Comparison of ENCODE assay signal across 18 cellular contexts in genomic region chr15:68017221-68017620, GRCh38. TPM values are rescaled to one million over a fixed set of nuclear protein-coding genes. Genes with fewer than 3 reads are reported as not detected.
DNase-seq lines count a peak whose midpoint lies in the region; TF ChIP-seq lines count a peak whose summit lies in the region.
"Had no signal": no experiment of that assay in that cellular context is flagged by ENCODE, and none has a peak within 500 bp of the region (broad histone marks: within the 10 kb centered on the region; RNA-seq: fewer than 3 reads in every experiment).

No MANE protein-coding gene starts in this region.

- peak overlapping the region; percentile 55 for H3K4me3 Mint-ChIP-seq in Caco-2 (ENCODE audit: unreplicated experiment)
- H3K4me3 Mint-ChIP-seq in progenitor cell of endocrine pancreas (ENCODE audit: low read depth): no peak overlapping the region
- H3K4me3 Mint-ChIP-seq: CD8-positive, alpha-beta memory T cell had no signal

- H3K9me3 ChIP-seq in Caco-2: peaks cover 5% of the 10 kb centered on the region; the same call in 1 of the 2 replicates
- H3K9me3 ChIP-seq in right atrium auricular region: no peaks in the 10 kb centered on the region
- H3K9me3 ChIP-seq: MG63, Peyer's patch had no signal

- H3K9me3 Mint-ChIP-seq in Caco-2 (ENCODE audit: unreplicated experiment) (peaks cover 38% of the 10 kb centered on the region), progenitor cell of endocrine pancreas (ENCODE audit: low read depth) (peaks cover 6% of the 10 kb centered on the region)

- H3K27me3 ChIP-seq in Caco-2 (replicated peaks; ENCODE audit: control insufficient read depth, insufficient read depth, low read length) (no peaks in the 10 kb centered on the region), right atrium auricular region (no peaks in the 10 kb centered on the region)
- H3K27me3 ChIP-seq: BLaER1 treated with 17β-estradiol and CSF1 and Interleukin-3, amounts not matched to agents 10 nM and 100 nM; MG63; Peyer's patch had no signal

- TF ChIP-seq CTCF in Caco-2 (IDR thresholded peaks at IDR 0.05; ENCODE audit: insufficient read depth in 1 of 2, low read depth in 1 of 2, low read length in 1 of 2, severe bottlenecking in 1 of 2, unreplicated experiment in 1 of 2) (no peak), progenitor cell of endocrine pancreas (IDR thresholded peaks at IDR 0.05; ENCODE audit: unreplicated experiment) (no peak), right atrium auricular region (IDR thresholded peaks at IDR 0.05) (no peak)

- BruUV-seq in Caco-2 (replicated peaks; lab: Mats Ljungman, UMichigan): no TSS peak

- DNase-seq in Caco-2 (peak; percentile 67 to 85), NCI-H226 (peak; percentile 76), islet precursor cell (peak; percentile 94), progenitor cell of endocrine pancreas (ENCODE audit: low spot score, unreplicated experiment) (no peak), EL (no peak), right atrium auricular region (ENCODE audit: low spot score) (no peak), cerebellum (ENCODE audit: low spot score) (no peak)
- no peak for DNase-seq in activated CD4-positive, CD25-positive, alpha-beta regulatory T cell treated with anti-CD3 and anti-CD28 coated beads, Interleukin-2, amount 50 U/mL, for 72 hours
- DNase-seq: CD8-positive, alpha-beta memory T cell; DMS 273 treated with DMSO at 0.1 percent for 48 hours; KG1; MG63; NCI-H1092 treated with DMSO at 0.1 percent for 48 hours; NCI-H2081 treated with DMSO at 0.1 percent for 48 hours; NCI-H524 treated with DMSO at 0.1 percent for 48 hours; Peyer's patch; Right ventricle myocardium superior had no signal

- H3K27ac Mint-ChIP-seq in Caco-2 (ENCODE audit: unreplicated experiment) (peak overlapping the region; percentile 99), progenitor cell of endocrine pancreas (peak overlapping the region; percentile 90)

- CTCF ChIA-PET in Caco-2 (lab: Charles Lee): no interaction called here

- H3K36me3 ChIP-seq in Caco-2 (ENCODE audit: control insufficient read depth, insufficient read depth, low read length): no peaks in the 10 kb centered on the region
- H3K36me3 ChIP-seq in right atrium auricular region: no peaks in the 10 kb centered on the region
- H3K36me3 ChIP-seq: BLaER1 treated with 17β-estradiol and CSF1 and Interleukin-3, amounts not matched to agents 10 nM and 100 nM; MG63; Peyer's patch had no signal

- POLR2A ChIA-PET in Caco-2 (lab: Charles Lee): no interaction called here

- H3K27ac ChIP-seq in right atrium auricular region: no peak overlapping the region
- H3K27ac ChIP-seq: BLaER1 treated with 17β-estradiol and CSF1 and Interleukin-3, amounts not matched to agents 10 nM and 100 nM; Peyer's patch had no signal

- peaks cover 11% of the 10 kb centered on the region for H3K36me3 Mint-ChIP-seq in Caco-2 (ENCODE audit: insufficient read depth, unreplicated experiment)
- H3K36me3 Mint-ChIP-seq in progenitor cell of endocrine pancreas (ENCODE audit: insufficient read depth): no peaks in the 10 kb centered on the region
- H3K36me3 Mint-ChIP-seq: CD8-positive, alpha-beta memory T cell had no signal

- no peaks in the 10 kb centered on the region for H3K27me3 Mint-ChIP-seq in Caco-2 (ENCODE audit: insufficient read depth, unreplicated experiment)
- H3K27me3 Mint-ChIP-seq in progenitor cell of endocrine pancreas: no peaks in the 10 kb centered on the region

- H3K4me3 ChIP-seq in Caco-2 (ENCODE audit: low read depth, low read length): no peak overlapping the region
- no peak overlapping the region for H3K4me3 ChIP-seq in right atrium auricular region
- H3K4me3 ChIP-seq: BLaER1 treated with 17β-estradiol and CSF1 and Interleukin-3, amounts not matched to agents 10 nM and 100 nM; MG63; Peyer's patch had no signal

- H3K4me1 ChIP-seq in Caco-2 (peaks cover 38% of the 10 kb centered on the region), right atrium auricular region (no peaks in the 10 kb centered on the region)
- H3K4me1 ChIP-seq: BLaER1 treated with 17β-estradiol and CSF1 and Interleukin-3, amounts not matched to agents 10 nM and 100 nM had no signal

- intact Hi-C loops in Caco-2 (cut with micrococcal nuclease; ENCODE audit: unreplicated experiment): loop anchor here (1.0 kb wide), 1 partner anchor 71 kb away; no protein-coding TSS in a partner anchor

- H3K4me1 Mint-ChIP-seq in Caco-2 (ENCODE audit: low read depth, unreplicated experiment) (peaks cover 53% of the 10 kb centered on the region), progenitor cell of endocrine pancreas (ENCODE audit: low read depth) (peaks cover 22% of the 10 kb centered on the region)
- H3K4me1 Mint-ChIP-seq: CD8-positive, alpha-beta memory T cell had no signal

RNA-seq across cellular contexts. Expression of gene PIAS1, which starts 36.9 kb away (rescaled TPM):
- 43.1 and 48.0 TPM in 2 replicates for total RNA-seq in Caco-2 (2022)
- 71.4 and 71.6 TPM in 2 replicates for total RNA-seq in progenitor cell of endocrine pancreas
- 10 to 100 TPM; 24.5 to 26.7 TPM for total RNA-seq in right atrium auricular region
- 56.4 TPM for total RNA-seq in cerebellum

Comparison
In these comparisons a context has a peak if more than half of its experiments do, and no peak if none do; other contexts are left out.
1. DNase-seq: peak in Caco-2 (2 of 2), NCI-H226 (single experiment) and islet precursor cell (single experiment); none in progenitor cell of endocrine pancreas (single experiment), activated CD4-positive, CD25-positive, alpha-beta regulatory T cell treated with anti-CD3 and anti-CD28 coated beads, Interleukin-2, amount 50 U/mL, for 72 hours (single experiment), EL (single experiment), right atrium auricular region (single experiment) and cerebellum (single experiment).